In the genomic region with DNA sequence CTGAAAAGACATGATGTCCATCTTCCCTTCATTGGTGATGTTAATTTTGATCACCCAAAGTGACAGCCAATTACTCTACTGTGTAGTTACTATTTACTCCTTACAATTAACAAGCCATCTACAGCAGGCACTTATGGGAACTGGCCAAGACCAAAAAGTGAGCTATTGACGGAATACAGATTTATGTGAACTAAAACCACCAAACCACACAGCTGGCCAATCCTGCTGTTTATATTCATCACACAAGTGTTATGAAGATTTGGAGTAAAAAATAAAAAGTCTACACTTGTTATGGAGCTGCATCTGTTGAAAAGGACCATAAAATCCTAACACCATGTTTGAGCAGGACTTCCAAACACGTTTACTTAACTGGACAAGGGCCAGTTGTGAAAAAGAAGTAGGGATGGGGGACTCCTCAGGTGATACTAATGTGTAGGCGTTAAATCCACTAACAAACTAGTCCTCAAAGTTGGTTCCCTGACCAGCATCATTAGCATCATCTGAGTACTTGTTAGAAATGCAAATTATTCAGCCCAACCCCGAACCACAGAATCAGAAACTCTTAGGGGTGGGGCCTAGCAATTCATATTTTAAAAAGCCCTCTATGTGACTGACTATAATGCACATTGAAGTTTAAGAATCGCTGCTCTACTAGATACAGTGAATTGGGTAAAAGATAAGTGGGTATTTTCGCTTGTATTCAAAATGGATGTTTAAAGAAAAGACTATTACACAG, we compare ENCODE assay signal across 16 cellular contexts. TPM values are rescaled to one million over a fixed set of nuclear protein-coding genes. Genes with fewer than 3 reads are reported as not detected.
DNase-seq lines count a peak whose midpoint lies in the region; ATAC-seq and TF ChIP-seq lines count a peak whose summit lies in the region.
"Had no signal": no experiment of that assay in that cellular context is flagged by ENCODE, and none has a peak within 500 bp of the region (broad histone marks: within the 10 kb centered on the region; RNA-seq: fewer than 3 reads in every experiment).

No MANE protein-coding gene starts in this region.

- no peaks in the 10 kb centered on the region for H4K20me1 ChIP-seq in fibroblast of lung (ENCODE audit: control insufficient read depth, extremely low read depth, insufficient read depth, low read length)

- H3K4me3 ChIP-seq in fibroblast of lung (replicated peaks in 1 of 4; ENCODE audit: control extremely low read depth in 1 of 4, insufficient read depth in 1 of 4, low read depth in 3 of 4, low read length in 4 of 4) (no peak overlapping the region), transverse colon (no peak overlapping the region), tibial nerve (no peak overlapping the region)

- WGBS in transverse colon (ENCODE audit: low coverage in 1 of 2), 2 donors = 56 to 70% methylated on average over 6 of the region's 6 CpGs
- 56 to 63% methylated on average over 6 of the region's 6 CpGs for WGBS in tibial nerve, 2 donors

- H3K4me2 ChIP-seq in fibroblast of lung (ENCODE audit: extremely low read depth, insufficient read depth, low read length) = no peak overlapping the region

- H3K27ac ChIP-seq in fibroblast of lung (ENCODE audit: insufficient read depth, low read length) = no peak overlapping the region
- no peak overlapping the region for H3K27ac ChIP-seq in transverse colon
- no peak overlapping the region for H3K27ac ChIP-seq in tibial nerve

- H3K79me2 ChIP-seq in fibroblast of lung (ENCODE audit: control insufficient read depth, insufficient read depth, low read length) = peaks cover 63% of the 10 kb centered on the region

- no peaks in the 10 kb centered on the region for H3K4me1 ChIP-seq in fibroblast of lung (ENCODE audit: control insufficient read depth, extremely low read depth, insufficient read depth, low read length)
- H3K4me1 ChIP-seq in transverse colon = peaks cover 0 to 24% (median 4%) of the 10 kb centered on the region in 4 donors
- H3K4me1 ChIP-seq in tibial nerve = peaks cover 0 to 19% (median 0%) of the 10 kb centered on the region in 4 donors

- no peaks in the 10 kb centered on the region for H3K27me3 ChIP-seq in fibroblast of lung (ENCODE audit: control insufficient read depth, insufficient read depth, low read length)
- H3K27me3 ChIP-seq in transverse colon = no peaks in the 10 kb centered on the region
- H3K27me3 ChIP-seq in tibial nerve = no peaks in the 10 kb centered on the region

- H3K27ac Mint-ChIP-seq in stimulated activated naive CD8-positive, alpha-beta T cell treated with anti-CD3 and anti-CD28 coated beads, Interleukin-15, Interleukin-2, amounts not matched to agents 100 ng/mL and 50 ng/mL, for 24 hours = peak overlapping the region; percentile 45
- H3K27ac Mint-ChIP-seq: activated naive CD4-positive, alpha-beta T cell treated with anti-CD3 and anti-CD28 coated beads, Interleukin-2, amount 50 U/mL, for 72 hours; T-helper 17 cell had no signal

- TF ChIP-seq POLR2A in transverse colon (IDR thresholded peaks at IDR 0.05) (no peak), tibial nerve (IDR thresholded peaks at IDR 0.05) (no peak)

- in situ Hi-C loops in transverse colon (cut with MboI; ENCODE audit: low pct_ligation_motif_present in 1 of 4, low pct_unique_long_range_greater_than_20kb in 1 of 4, low sequenced_read_pairs in 3 of 4) = loop anchor here in 2 of 4 donors (10.0 to 25.0 kb wide), 2 partner anchors 99 to 176 kb away; no protein-coding TSS in a partner anchor

- ATAC-seq in stimulated activated naive CD8-positive, alpha-beta T cell treated with anti-CD3 and anti-CD28 coated beads, Interleukin-15, Interleukin-2, amounts not matched to agents 100 U/mL and 50 U/mL, for 24 hours = no peak
- ATAC-seq in HG02885 (IDR thresholded peaks at IDR 0.05; ENCODE audit: poor library complexity, unreplicated experiment) = peak; percentile 50
- ATAC-seq: T-helper 17 cell had no signal

- H2AFZ ChIP-seq in fibroblast of lung (ENCODE audit: low read length) = no peak overlapping the region

- peaks cover 3% of the 10 kb centered on the region for H3K36me3 ChIP-seq in fibroblast of lung (ENCODE audit: control insufficient read depth, insufficient read depth, low read length)
- H3K36me3 ChIP-seq in transverse colon = peaks cover 0 to 24% (median 2%) of the 10 kb centered on the region in 4 donors
- peaks cover 0 to 26% (median 0%) of the 10 kb centered on the region in 3 donors for H3K36me3 ChIP-seq in tibial nerve

- TF ChIP-seq CTCF in fibroblast of lung (conservative IDR thresholded peaks at IDR 0.05 in 1 of 2, IDR thresholded peaks at IDR 0.05 in 1 of 2; ENCODE audit: low read depth in 1 of 2, low read length in 2 of 2) (no peak), transverse colon (IDR thresholded peaks at IDR 0.05) (no peak), tibial nerve (IDR thresholded peaks at IDR 0.05) (no peak)

- peaks cover 50% of the 10 kb centered on the region for H3K36me3 Mint-ChIP-seq in stimulated activated naive CD8-positive, alpha-beta T cell treated with anti-CD3 and anti-CD28 coated beads, Interleukin-15, Interleukin-2, amounts not matched to agents 100 ng/mL and 50 ng/mL, for 24 hours (ENCODE audit: low read depth)

- peaks cover 7% of the 10 kb centered on the region for H3K9me3 Mint-ChIP-seq in stimulated activated naive CD8-positive, alpha-beta T cell treated with anti-CD3 and anti-CD28 coated beads, Interleukin-15, Interleukin-2, amounts not matched to agents 100 ng/mL and 50 ng/mL, for 24 hours

- H3K9ac ChIP-seq in fibroblast of lung (ENCODE audit: insufficient read depth, low read length) = no peak overlapping the region

- intact Hi-C loops in transverse colon (cut with DNase I; ENCODE audit: low total_unique reads) = loop anchor here (1.0 kb wide), 1 partner anchor 23 kb away; no protein-coding TSS in a partner anchor

- no peaks in the 10 kb centered on the region for H3K9me3 ChIP-seq in fibroblast of lung (ENCODE audit: control insufficient read depth, insufficient read depth, low read depth, low read length)
- H3K9me3 ChIP-seq in transverse colon = peaks cover 0 to 4% of the 10 kb centered on the region in 2 donors
- peaks cover 0 to 6% (median 0%) of the 10 kb centered on the region in 4 donors for H3K9me3 ChIP-seq in tibial nerve

- no peak overlapping the region for H3K4me3 Mint-ChIP-seq in stimulated activated naive CD8-positive, alpha-beta T cell treated with anti-CD3 and anti-CD28 coated beads, Interleukin-15, Interleukin-2, amounts not matched to agents 100 ng/mL and 50 ng/mL, for 24 hours
- H3K4me3 Mint-ChIP-seq: T-helper 17 cell had no signal

- H3K27me3 Mint-ChIP-seq in stimulated activated naive CD8-positive, alpha-beta T cell treated with anti-CD3 and anti-CD28 coated beads, Interleukin-15, Interleukin-2, amounts not matched to agents 100 ng/mL and 50 ng/mL, for 24 hours = no peaks in the 10 kb centered on the region
- H3K27me3 Mint-ChIP-seq: T-helper 17 cell had no signal

- H3K4me1 Mint-ChIP-seq in stimulated activated naive CD8-positive, alpha-beta T cell treated with anti-CD3 and anti-CD28 coated beads, Interleukin-15, Interleukin-2, amounts not matched to agents 100 ng/mL and 50 ng/mL, for 24 hours (ENCODE audit: low read depth) = peaks cover 51% of the 10 kb centered on the region

- DNase-seq in stimulated activated naive CD8-positive, alpha-beta T cell treated with anti-CD3 and anti-CD28 coated beads, Interleukin-15, Interleukin-2, amounts not matched to agents 100 U/mL and 50 U/mL, for 24 hours = no peak
- DNase-seq in fibroblast of lung (ENCODE audit: low read depth in 2 of 2) = peak; percentile 13 to 32
- no peak for DNase-seq in KG1 (lab: John Stamatoyannopoulos, UW)
- no peak for DNase-seq in transverse colon
- no peak for DNase-seq in SW 1271 (lab: John Stamatoyannopoulos, UW)
- no peak for DNase-seq in tibial nerve (ENCODE audit: low spot score in 2 of 2)
- DNase-seq: central memory CD4-positive, alpha-beta T cell; DMS79 treated with DMSO at 0.1 percent for 48 hours; glutamatergic neuron; islet precursor cell; NCI-H187; stimulated activated CD4-positive, alpha-beta T cell treated with anti-CD3 and anti-CD28 coated beads, Interleukin-15, amount 100 ng/mL, for 24 hours; T-helper 17 cell had no signal

- TF ChIP-seq EP300 in transverse colon (IDR thresholded peaks at IDR 0.05; ENCODE audit: low read depth) = no peak
- TF ChIP-seq EP300 in tibial nerve (IDR thresholded peaks at IDR 0.05) = no peak

RNA-seq across cellular contexts. Expression of a gene that starts 11.6 kb away (rescaled TPM):
- total RNA-seq in fibroblast of lung = 40.6 and 48.0 TPM in 2 replicates
- 63.4 and 64.6 TPM in 2 replicates for polyA plus RNA-seq in fibroblast of lung
- 38.2 and 42.1 TPM in 2 replicates for polyA plus RNA-seq in fibroblast of lung (2012)
- 23.1 and 24.1 TPM in 2 replicates for polyA minus RNA-seq in fibroblast of lung (ENCODE audit: low replicate concordance)
- total RNA-seq in transverse colon = 10 to 100 TPM; 26.2 to 44.4 (median 35.5) TPM
- 10 to 100 TPM; 45.7 to 72.3 (median 59.2) TPM for total RNA-seq in tibial nerve

RNA-seq across cellular contexts. Expression of a gene that starts 31.5 kb away (rescaled TPM):
- total RNA-seq in fibroblast of lung = 16.3 and 21.3 TPM in 2 replicates
- 47.1 and 51.6 TPM in 2 replicates for polyA plus RNA-seq in fibroblast of lung
- polyA plus RNA-seq in fibroblast of lung (2012) = 44.9 and 52.3 TPM in 2 replicates
- 59.8 and 72.0 TPM in 2 replicates for polyA minus RNA-seq in fibroblast of lung (ENCODE audit: low replicate concordance)
- total RNA-seq in transverse colon = 10 to 100 TPM; 20.5 to 51.7 (median 31.8) TPM
- 10 to 100 TPM; 10.3 to 37.5 (median 18.8) TPM for total RNA-seq in tibial nerve

Comparison
In these comparisons a context has a peak if more than half of its experiments do, and no peak if none do; other contexts are left out.
1. DNase-seq: peak in fibroblast of lung (2 of 2); none in stimulated activated naive CD8-positive, alpha-beta T cell treated with anti-CD3 and anti-CD28 coated beads, Interleukin-15, Interleukin-2, amounts not matched to agents 100 U/mL and 50 U/mL, for 24 hours (single experiment), KG1 (single experiment), transverse colon (single experiment), SW 1271 (0 of 2) and tibial nerve (0 of 2).